Comparison of ENCODE assay signal across 9 cellular contexts in genomic region chr2:38274286-38275276, GRCh38.
A peak's percentile ranks its signal among the peaks of the same experiment; 100 is the strongest.
DNase-seq lines count a peak whose midpoint lies in the region; ATAC-seq, FAIRE-seq and TF ChIP-seq lines count a peak whose summit lies in the region.
"Had no signal": no experiment of that assay in that cellular context is flagged by ENCODE, and none has a peak within 500 bp of the region (broad histone marks: within the 10 kb centered on the region; RNA-seq: fewer than 3 reads in every experiment).

No MANE protein-coding gene starts in this region.

- H3K27ac ChIP-seq in GM12878 (ENCODE audit: control insufficient read depth, insufficient read depth): no peak overlapping the region

- peak overlapping the region; percentile 42; the same call in 1 of the 2 replicates for H2AFZ ChIP-seq in GM12878 (ENCODE audit: control insufficient read depth, low read depth, low read length)

- FAIRE-seq in GM12878 (lab: Jason Lieb, UNC): peak; percentile 97

- no peak overlapping the region for H3K4me3 ChIP-seq in GM12878

- 22% methylated on average over 6 of the region's 7 CpGs for WGBS in GM12878 (ENCODE audit: insufficient coverage, insufficient replicate concordance, low lambda C conversion rate, missing lambda C conversion rate)

- POLR2A ChIA-PET in GM12878 (lab: Charles Lee): interaction anchor here (0.5 to 0.7 kb wide), 7 partner anchors 11 to 925 kb away, joined by 3 to 9 read pairs (median 5); no protein-coding TSS in a partner anchor

- no peaks in the 10 kb centered on the region for H3K36me3 ChIP-seq in GM12878 (ENCODE audit: control insufficient read depth in 2 of 2, insufficient read depth in 2 of 2, low read length in 1 of 2)

- H3K9me3 ChIP-seq in GM12878 (replicated peaks; ENCODE audit: control insufficient read depth, insufficient read depth, low read length): peaks cover 5% of the 10 kb centered on the region; the same call in 2 of the 3 replicates

- no peaks in the 10 kb centered on the region for H3K27me3 ChIP-seq in GM12878 (replicated peaks in 1 of 2; ENCODE audit: control insufficient read depth in 2 of 2, insufficient read depth in 2 of 2, low read length in 1 of 2)

- TF ChIP-seq EP300 in GM12878 (IDR thresholded peaks at IDR 0.05; ENCODE audit: borderline replicate concordance in 1 of 2, control insufficient read depth in 1 of 2, low read depth in 2 of 2, low read length in 2 of 2): no peak

- SMC1A ChIA-PET in GM12878 (lab: Charles Lee; ENCODE audit: uncharacterized antibody, unreplicated experiment): interaction anchor here (0.6 to 7.0 kb wide), 41 partner anchors 10 to 878 kb away, joined by 3 to 43 read pairs (median 4); partner anchors contain the start of gene CYP1B1

- intact Hi-C loops in GM12878 (cut with micrococcal nuclease; ENCODE audit: unreplicated experiment): loop anchor here (1.0 kb wide), 5 partner anchors 159 to 878 kb away; partner anchors contain the start of gene CYP1B1

- no peaks in the 10 kb centered on the region for H3K79me2 ChIP-seq in GM12878 (ENCODE audit: control insufficient read depth, insufficient read depth, low read length)

- no peak for TF ChIP-seq POLR2A in GM12878 (IDR thresholded peaks at IDR 0.05; ENCODE audit: low read depth, low read length)

- H3K9ac ChIP-seq in GM12878 (ENCODE audit: control insufficient read depth, insufficient read depth, low read length): no peak overlapping the region

- DNase-seq in NCI-H1436 (lab: John Stamatoyannopoulos, UW) (peak; percentile 11), NCI-H1436 treated with DMSO at 0.1 percent for 48 hours (lab: John Stamatoyannopoulos, UW) (no peak), HuH-7.5 (ENCODE audit: low spot score) (peak; percentile 25), NOMO-1 treated with DMSO at 0.1 percent for 48 hours (lab: John Stamatoyannopoulos, UW; ENCODE audit: unreplicated experiment) (peak; percentile 84), GM12878 (ENCODE audit: low read depth, low spot score) (peak; percentile 65), iPS-NIHi7 (ENCODE audit: extremely low spot score) (peak; percentile 50)
- DNase-seq in stimulated activated naive CD8-positive, alpha-beta T cell treated with anti-CD3 and anti-CD28 coated beads, Interleukin-15, Interleukin-2, amounts not matched to agents 100 U/mL and 50 U/mL, for 24 hours: peak; percentile 19
- DNase-seq: activated naive CD8-positive, alpha-beta T cell treated with anti-CD3 and anti-CD28 coated beads, Interleukin-2, amount 10 ng/mL, durations not matched to agents 7 days and 5 days had no signal

- in situ Hi-C loops in GM12878 (cut with MboI): no loop called here

- RAD21 ChIA-PET in GM12878 (lab: Charles Lee; ENCODE audit: unreplicated experiment): interaction anchor here (0.6 to 3.5 kb wide), 48 partner anchors 10 to 938 kb away, joined by 3 to 29 read pairs (median 4); no protein-coding TSS in a partner anchor

- no peak overlapping the region for H3K4me2 ChIP-seq in GM12878 (ENCODE audit: control insufficient read depth, insufficient read depth)

- BruUV-seq in GM12878 (replicated peaks; lab: Mats Ljungman, UMichigan): no TSS peak

- peak; percentile 93 for TF ChIP-seq RAD21 in GM12878 (IDR thresholded peaks at IDR 0.05; ENCODE audit: insufficient read depth, low read depth, low read length)

- H3K4me1 ChIP-seq in GM12878 (ENCODE audit: control insufficient read depth, insufficient read depth, low read length): no peaks in the 10 kb centered on the region

- ATAC-seq in GM12878 (peak; percentile 89), HG02763 (IDR thresholded peaks at IDR 0.05; ENCODE audit: unreplicated experiment) (no peak)
- ATAC-seq in stimulated activated naive CD8-positive, alpha-beta T cell treated with anti-CD3 and anti-CD28 coated beads, Interleukin-15, Interleukin-2, amounts not matched to agents 100 U/mL and 50 U/mL, for 24 hours: no peak

- peak; percentile 53 to 79 (median 63); a peak in 5 of 6 replicates for TF ChIP-seq CTCF in GM12878 (IDR thresholded peaks at IDR 0.05 in 2 of 3, conservative IDR thresholded peaks at IDR 0.05 in 1 of 3; ENCODE audit: control insufficient read depth in 2 of 3, extremely low read depth in 1 of 3, insufficient read depth in 1 of 3, low read depth in 3 of 3, low read length in 3 of 3)

- no peaks in the 10 kb centered on the region for H4K20me1 ChIP-seq in GM12878 (ENCODE audit: control insufficient read depth, insufficient read depth)

- CTCF ChIA-PET in GM12878 (lab: Yijun Ruan, JAX): interaction anchor here (0.5 to 4.8 kb wide), 68 partner anchors 8 to 889 kb away, joined by 3 to 31 read pairs (median 4); partner anchors contain the start of gene CYP1B1

TF ChIP-seq in GM12878, 131 proteins besides CTCF, POLR2A, EP300 and RAD21:
- TF ChIP-seq SMC3 (IDR thresholded peaks at IDR 0.05; ENCODE audit: borderline replicate concordance, low read length) (peak; percentile 95), MEF2A (IDR thresholded peaks at IDR 0.05; ENCODE audit: insufficient read depth, low read depth, low read length) (0 out of 2 replicates have a peak, but pooled peaks have one; percentile 19), SKIL (IDR thresholded peaks at IDR 0.05; ENCODE audit: low read depth, poor library complexity, severe bottlenecking) (peak; percentile 23), PML (IDR thresholded peaks at IDR 0.05; ENCODE audit: low read length) (no peak), RUNX3 (IDR thresholded peaks at IDR 0.05; ENCODE audit: low read length) (peak; percentile 73), SMARCA5 (IDR thresholded peaks at IDR 0.05) (0 out of 2 replicates have a peak, but pooled peaks have one; percentile 45), RB1 (IDR thresholded peaks at IDR 0.05; ENCODE audit: borderline replicate concordance) (peak; percentile 33; the same call in 1 of the 2 replicates), NFIC (IDR thresholded peaks at IDR 0.05; ENCODE audit: low read depth, low read length) (0 out of 2 replicates have a peak, but pooled peaks have one; percentile 46), ZNF24 (IDR thresholded peaks at IDR 0.05) (peak; percentile 29; the same call in 1 of the 2 replicates), NRF1 (conservative IDR thresholded peaks at IDR 0.05; ENCODE audit: low read depth, low read length) (no peak), POU2F2 (IDR thresholded peaks at IDR 0.05; ENCODE audit: borderline replicate concordance, low read depth, low read length) (peak; percentile 50; the same call in 2 of the 3 replicates)
- TF ChIP-seq, protein P1, sequence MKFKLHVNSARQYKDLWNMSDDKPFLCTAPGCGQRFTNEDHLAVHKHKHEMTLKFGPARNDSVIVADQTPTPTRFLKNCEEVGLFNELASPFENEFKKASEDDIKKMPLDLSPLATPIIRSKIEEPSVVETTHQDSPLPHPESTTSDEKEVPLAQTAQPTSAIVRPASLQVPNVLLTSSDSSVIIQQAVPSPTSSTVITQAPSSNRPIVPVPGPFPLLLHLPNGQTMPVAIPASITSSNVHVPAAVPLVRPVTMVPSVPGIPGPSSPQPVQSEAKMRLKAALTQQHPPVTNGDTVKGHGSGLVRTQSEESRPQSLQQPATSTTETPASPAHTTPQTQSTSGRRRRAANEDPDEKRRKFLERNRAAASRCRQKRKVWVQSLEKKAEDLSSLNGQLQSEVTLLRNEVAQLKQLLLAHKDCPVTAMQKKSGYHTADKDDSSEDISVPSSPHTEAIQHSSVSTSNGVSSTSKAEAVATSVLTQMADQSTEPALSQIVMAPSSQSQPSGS (IDR thresholded peaks at IDR 0.05; ENCODE audit: low read length): no peak
